In genomic region chr12:14394317-14395058, GRCh38 we compare ENCODE assay signal across 8 cellular contexts. TPM values are rescaled to one million over a fixed set of nuclear protein-coding genes. Genes with fewer than 3 reads are reported as not detected.
DNase-seq lines count a peak whose midpoint lies in the region; ATAC-seq and TF ChIP-seq lines count a peak whose summit lies in the region.

No MANE protein-coding gene starts in this region.

- TF ChIP-seq CTCF in epithelial cell of esophagus (IDR thresholded peaks at IDR 0.05; ENCODE audit: insufficient read depth, low read depth, low read length, missing control alignments): peak; percentile 23

- peak; percentile 33 for DNase-seq in AG20443 (ENCODE audit: low spot score)
- peak; percentile 93 for DNase-seq in NCI-H1105 (lab: John Stamatoyannopoulos, UW)
- peak; percentile 29 for DNase-seq in T-helper 22 cell (ENCODE audit: low read depth)
- peak; percentile 92 for DNase-seq in epithelial cell of esophagus (ENCODE audit: low read depth)
- DNase-seq in myocyte (ENCODE audit: low read depth): peak; percentile 56
- DNase-seq in mesenteric fat pad (ENCODE audit: low spot score): no peak

- H3K4me3 ChIP-seq in epithelial cell of esophagus (ENCODE audit: low read length): no peak overlapping the region

- peak; percentile 40 for ATAC-seq in GM18499 (IDR thresholded peaks at IDR 0.05; ENCODE audit: insufficient read depth, unreplicated experiment)
- ATAC-seq in HG02798 (IDR thresholded peaks at IDR 0.05; ENCODE audit: poor library complexity, unreplicated experiment): peak; percentile 74

RNA-seq across cellular contexts. Expression of gene ATF7IP, which starts 29.0 kb away (rescaled TPM):
- total RNA-seq in myocyte (45.9 and 47.7 TPM in 2 replicates), mesenteric fat pad (59.7 TPM)
- polyA plus RNA-seq in myocyte (2012): 14.5 TPM
